26 cellular contexts compared by ENCODE assay signal in the genomic region with DNA sequence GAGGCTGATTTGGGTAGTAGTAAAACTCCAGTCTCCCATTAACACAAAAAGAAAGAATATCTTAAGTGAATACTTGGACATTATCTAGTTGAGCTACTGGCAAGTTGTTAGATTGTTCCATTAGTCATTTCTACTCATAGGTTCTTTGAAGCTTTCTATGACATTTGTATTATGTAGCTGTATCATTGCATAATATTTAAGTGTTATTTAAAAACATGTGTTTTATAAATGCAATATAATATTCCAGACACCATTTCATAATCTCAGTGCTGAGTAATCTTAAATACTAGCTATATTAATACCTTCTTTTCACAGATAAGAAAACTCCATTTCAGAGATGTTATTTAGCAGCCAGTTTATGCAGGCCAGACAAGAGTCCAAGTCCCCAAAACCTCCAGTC.
"Had no signal": no experiment of that assay in that cellular context is flagged by ENCODE, and none has a peak within 500 bp of the region (broad histone marks: within the 10 kb centered on the region; RNA-seq: fewer than 3 reads in every experiment).

No MANE protein-coding gene starts in this region.

- H3K27me3 Mint-ChIP-seq: effector memory CD8-positive, alpha-beta T cell; natural killer cell treated with Interleukin-12 subunit alpha and Interleukin-12 subunit beta and Interleukin-15 and Interleukin-18, amount 100 ng/mL, for 72 hours had no signal

- H3K36me3 ChIP-seq: esophagus muscularis mucosa, left ventricle myocardium inferior, spleen, tibial nerve, WERI-Rb-1 had no signal

- H3K4me1 ChIP-seq: esophagus muscularis mucosa, spleen had no signal

- DNase-seq: activated CD4-positive, alpha-beta T cell treated with anti-CD3 and anti-CD28 coated beads for 48 hours; activated CD4-positive, alpha-beta T cell treated with anti-CD3 and anti-CD28 coated beads, Interleukin-2, amount 50 U/mL, for 48 hours; activated CD8-positive, alpha-beta memory T cell treated with anti-CD3 and anti-CD28 coated beads for 24 hours; activated CD8-positive, alpha-beta memory T cell treated with anti-CD3 and anti-CD28 coated beads, Interleukin-2, amount 50 U/mL, for 4 hours; activated gamma-delta T cell; activated naive CD4-positive, alpha-beta T cell treated with anti-CD3 and anti-CD28 coated beads, Interleukin-2, amount 50 U/mL, for 16 hours; activated T-cell treated with anti-CD3 and anti-CD28 coated beads, Interleukin-2, amount 50 U/mL, for 1 hour; cerebellar nuclear complex; cortex of kidney; effector memory CD8-positive, alpha-beta T cell; foreskin melanocyte; islet precursor cell; left ventricle myocardium inferior; mucosa of descending colon; right cardiac atrium; spleen; stimulated activated naive CD4-positive, alpha-beta T cell; SW 1271; T1000; WERI-Rb-1 had no signal

- H3K4me3 ChIP-seq: esophagus muscularis mucosa, left ventricle myocardium inferior, lung, mucosa of descending colon, spleen, tibial nerve had no signal

- H3K27ac ChIP-seq: esophagus muscularis mucosa, left ventricle myocardium inferior, spleen, tibial nerve, WERI-Rb-1 had no signal

- H3K36me3 Mint-ChIP-seq: natural killer cell treated with Interleukin-12 subunit alpha and Interleukin-12 subunit beta and Interleukin-15 and Interleukin-18, amount 100 ng/mL, for 72 hours had no signal

- H3K9me3 Mint-ChIP-seq: natural killer cell treated with Interleukin-12 subunit alpha and Interleukin-12 subunit beta and Interleukin-15 and Interleukin-18, amount 100 ng/mL, for 72 hours; T-helper 1 cell treated with Interleukin-12 subunit alpha and Interleukin-12 subunit beta and Interleukin-4 antibody, amounts not matched to agents 30 μg/mL and 1 μg/mL, for 36 hours had no signal

- H3K27me3 ChIP-seq: esophagus muscularis mucosa, spleen, tibial nerve had no signal

- ATAC-seq: activated CD4-positive, CD25-positive, alpha-beta regulatory T cell treated with anti-CD3 and anti-CD28 coated beads, Interleukin-2, amount 50 U/mL, for 24 hours; effector memory CD8-positive, alpha-beta T cell; mucosa of descending colon; natural killer cell treated with Interleukin-12 subunit alpha and Interleukin-12 subunit beta and Interleukin-15 and Interleukin-18, amount 100 ng/mL, for 72 hours; right cardiac atrium had no signal

- H3K9me3 ChIP-seq: esophagus muscularis mucosa, left ventricle myocardium inferior, mucosa of descending colon, tibial nerve had no signal

- H3K4me3 Mint-ChIP-seq: effector memory CD8-positive, alpha-beta T cell; natural killer cell treated with Interleukin-12 subunit alpha and Interleukin-12 subunit beta and Interleukin-15 and Interleukin-18, amount 100 ng/mL, for 72 hours; T-helper 1 cell treated with Interleukin-12 subunit alpha and Interleukin-12 subunit beta and Interleukin-4 antibody, amounts not matched to agents 30 μg/mL and 1 μg/mL, for 36 hours had no signal

- H3K27ac Mint-ChIP-seq: effector memory CD8-positive, alpha-beta T cell; natural killer cell treated with Interleukin-12 subunit alpha and Interleukin-12 subunit beta and Interleukin-15 and Interleukin-18, amount 100 ng/mL, for 72 hours; T-helper 1 cell treated with Interleukin-12 subunit alpha and Interleukin-12 subunit beta and Interleukin-4 antibody, amounts not matched to agents 30 μg/mL and 1 μg/mL, for 36 hours had no signal
